8 cellular contexts compared by ENCODE assay signal in genomic region chr13:110712081-110712848, GRCh38. TPM values are rescaled to one million over a fixed set of nuclear protein-coding genes. Genes with fewer than 3 reads are reported as not detected.
A peak's percentile ranks its signal among the peaks of the same experiment; 100 is the strongest.
DNase-seq lines count a peak whose midpoint lies in the region; ATAC-seq, FAIRE-seq and TF ChIP-seq lines count a peak whose summit lies in the region.

No MANE protein-coding gene starts in this region.

- no peaks in the 10 kb centered on the region for H3K36me3 Mint-ChIP-seq in progenitor cell of endocrine pancreas (ENCODE audit: insufficient read depth)

- H3K4me1 ChIP-seq in left ventricle myocardium inferior, result peaks cover 50% of the 10 kb centered on the region

- H3K27ac Mint-ChIP-seq in progenitor cell of endocrine pancreas, result peak overlapping the region; percentile 100

- H3K4me3 ChIP-seq in left ventricle myocardium inferior, result peak overlapping the region; percentile 82

- H3K9me3 ChIP-seq in left ventricle myocardium inferior (replicated peaks), result no peaks in the 10 kb centered on the region

- TF ChIP-seq POLR2A in GM12892 (IDR thresholded peaks at IDR 0.05; ENCODE audit: low read depth, low read length), result peak; percentile 72

- TF ChIP-seq CTCF in left ventricle myocardium inferior (IDR thresholded peaks at IDR 0.05; ENCODE audit: borderline replicate concordance) (no peak), progenitor cell of endocrine pancreas (IDR thresholded peaks at IDR 0.05; ENCODE audit: unreplicated experiment) (no peak)

- peak overlapping the region; percentile 100 for H3K27ac ChIP-seq in left ventricle myocardium inferior (replicated peaks)

- no peaks in the 10 kb centered on the region for H3K36me3 ChIP-seq in left ventricle myocardium inferior

- DNase-seq in GM12892 (ENCODE audit: insufficient read length) (peak; percentile 79), NCI-H1417 treated with DMSO at 0.1 percent for 48 hours (lab: John Stamatoyannopoulos, UW) (peak; percentile 93), T-helper 1 cell (peak; percentile 76 to 91 (median 81)), amygdala (lab: John Stamatoyannopoulos, UW) (peak; percentile 9 to 92 (median 80)), left ventricle myocardium inferior (peak; percentile 87), progenitor cell of endocrine pancreas (ENCODE audit: low spot score, unreplicated experiment) (peak; percentile 78), ureter (ENCODE audit: low spot score) (peak; percentile 89)

- no peak for FAIRE-seq in GM12892 (lab: Jason Lieb, UNC)

- intact Hi-C loops in left ventricle myocardium inferior (cut with micrococcal nuclease), result no loop called here

- H3K27me3 Mint-ChIP-seq in progenitor cell of endocrine pancreas, result no peaks in the 10 kb centered on the region

- peak; percentile 33 for ATAC-seq in HG02759 (IDR thresholded peaks at IDR 0.05; ENCODE audit: unreplicated experiment)

- no peaks in the 10 kb centered on the region for H3K27me3 ChIP-seq in left ventricle myocardium inferior (ENCODE audit: low read depth)

- H3K4me1 Mint-ChIP-seq in progenitor cell of endocrine pancreas (ENCODE audit: low read depth), result peaks cover 12% of the 10 kb centered on the region

- no peaks in the 10 kb centered on the region for H3K9me3 Mint-ChIP-seq in progenitor cell of endocrine pancreas (ENCODE audit: low read depth)

- peak overlapping the region; percentile 95 for H3K4me3 Mint-ChIP-seq in progenitor cell of endocrine pancreas (ENCODE audit: low read depth)

RNA-seq across cellular contexts. Expression of gene ING1, which starts 1.2 kb away (rescaled TPM):
- polyA plus RNA-seq in GM12892 (2012; ENCODE audit: missing spikeins), result 14.6 TPM
- 6.9 TPM for total RNA-seq in left ventricle myocardium inferior
- total RNA-seq in progenitor cell of endocrine pancreas, result 18.5 and 20.7 TPM in 2 replicates
- 8.8 TPM for total RNA-seq in ureter

RNA-seq across cellular contexts. Expression of gene CARS2, which starts 6.3 kb away (rescaled TPM):
- 77.9 TPM for polyA plus RNA-seq in GM12892 (2012; ENCODE audit: missing spikeins)
- total RNA-seq in left ventricle myocardium inferior, result 52.8 TPM
- total RNA-seq in progenitor cell of endocrine pancreas, result 90.4 and 92.4 TPM in 2 replicates
- total RNA-seq in ureter, result 86.7 TPM

Comparison
In these comparisons a context has a peak if more than half of its experiments do, and no peak if none do; other contexts are left out.
1. Peak in every context shown above with its lines: DNase-seq, ATAC-seq, H3K4me3 ChIP-seq and H3K27ac ChIP-seq.